1 cellular context compared by ENCODE assay signal in genomic region chr21:46022551-46023107, GRCh38.
A peak's percentile ranks its signal among the peaks of the same experiment; 100 is the strongest.
TF ChIP-seq lines count a peak whose summit lies in the region.

No MANE protein-coding gene starts in this region.

TF ChIP-seq in K562, 482 proteins besides CTCF, POLR2A, EP300 and RAD21 (continued from another document):
- TF ChIP-seq, protein P1, sequence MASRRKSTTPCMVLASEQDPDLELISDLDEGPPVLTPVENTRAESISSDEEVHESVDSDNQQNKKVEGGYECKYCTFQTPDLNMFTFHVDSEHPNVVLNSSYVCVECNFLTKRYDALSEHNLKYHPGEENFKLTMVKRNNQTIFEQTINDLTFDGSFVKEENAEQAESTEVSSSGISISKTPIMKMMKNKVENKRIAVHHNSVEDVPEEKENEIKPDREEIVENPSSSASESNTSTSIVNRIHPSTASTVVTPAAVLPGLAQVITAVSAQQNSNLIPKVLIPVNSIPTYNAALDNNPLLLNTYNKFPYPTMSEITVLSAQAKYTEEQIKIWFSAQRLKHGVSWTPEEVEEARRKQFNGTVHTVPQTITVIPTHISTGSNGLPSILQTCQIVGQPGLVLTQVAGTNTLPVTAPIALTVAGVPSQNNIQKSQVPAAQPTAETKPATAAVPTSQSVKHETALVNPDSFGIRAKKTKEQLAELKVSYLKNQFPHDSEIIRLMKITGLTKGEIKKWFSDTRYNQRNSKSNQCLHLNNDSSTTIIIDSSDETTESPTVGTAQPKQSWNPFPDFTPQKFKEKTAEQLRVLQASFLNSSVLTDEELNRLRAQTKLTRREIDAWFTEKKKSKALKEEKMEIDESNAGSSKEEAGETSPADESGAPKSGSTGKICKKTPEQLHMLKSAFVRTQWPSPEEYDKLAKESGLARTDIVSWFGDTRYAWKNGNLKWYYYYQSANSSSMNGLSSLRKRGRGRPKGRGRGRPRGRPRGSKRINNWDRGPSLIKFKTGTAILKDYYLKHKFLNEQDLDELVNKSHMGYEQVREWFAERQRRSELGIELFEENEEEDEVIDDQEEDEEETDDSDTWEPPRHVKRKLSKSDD (conservative IDR thresholded peaks at IDR 0.05; ENCODE audit: low read length): no peak
- TF ChIP-seq POLR2B (IDR thresholded peaks at IDR 0.05; ENCODE audit: low read depth, partially characterized antibody): peak; percentile 32
- TF ChIP-seq ATF3 (IDR thresholded peaks at IDR 0.05): no peak
- 0 out of 2 replicates have a peak, but pooled peaks have one; percentile 45 for TF ChIP-seq ATF3 (CRISPR knock-in tag; conservative IDR thresholded peaks at IDR 0.05)
- TF ChIP-seq ELF1 (tag; IDR thresholded peaks at IDR 0.05): no peak
- TF ChIP-seq, protein P2, sequence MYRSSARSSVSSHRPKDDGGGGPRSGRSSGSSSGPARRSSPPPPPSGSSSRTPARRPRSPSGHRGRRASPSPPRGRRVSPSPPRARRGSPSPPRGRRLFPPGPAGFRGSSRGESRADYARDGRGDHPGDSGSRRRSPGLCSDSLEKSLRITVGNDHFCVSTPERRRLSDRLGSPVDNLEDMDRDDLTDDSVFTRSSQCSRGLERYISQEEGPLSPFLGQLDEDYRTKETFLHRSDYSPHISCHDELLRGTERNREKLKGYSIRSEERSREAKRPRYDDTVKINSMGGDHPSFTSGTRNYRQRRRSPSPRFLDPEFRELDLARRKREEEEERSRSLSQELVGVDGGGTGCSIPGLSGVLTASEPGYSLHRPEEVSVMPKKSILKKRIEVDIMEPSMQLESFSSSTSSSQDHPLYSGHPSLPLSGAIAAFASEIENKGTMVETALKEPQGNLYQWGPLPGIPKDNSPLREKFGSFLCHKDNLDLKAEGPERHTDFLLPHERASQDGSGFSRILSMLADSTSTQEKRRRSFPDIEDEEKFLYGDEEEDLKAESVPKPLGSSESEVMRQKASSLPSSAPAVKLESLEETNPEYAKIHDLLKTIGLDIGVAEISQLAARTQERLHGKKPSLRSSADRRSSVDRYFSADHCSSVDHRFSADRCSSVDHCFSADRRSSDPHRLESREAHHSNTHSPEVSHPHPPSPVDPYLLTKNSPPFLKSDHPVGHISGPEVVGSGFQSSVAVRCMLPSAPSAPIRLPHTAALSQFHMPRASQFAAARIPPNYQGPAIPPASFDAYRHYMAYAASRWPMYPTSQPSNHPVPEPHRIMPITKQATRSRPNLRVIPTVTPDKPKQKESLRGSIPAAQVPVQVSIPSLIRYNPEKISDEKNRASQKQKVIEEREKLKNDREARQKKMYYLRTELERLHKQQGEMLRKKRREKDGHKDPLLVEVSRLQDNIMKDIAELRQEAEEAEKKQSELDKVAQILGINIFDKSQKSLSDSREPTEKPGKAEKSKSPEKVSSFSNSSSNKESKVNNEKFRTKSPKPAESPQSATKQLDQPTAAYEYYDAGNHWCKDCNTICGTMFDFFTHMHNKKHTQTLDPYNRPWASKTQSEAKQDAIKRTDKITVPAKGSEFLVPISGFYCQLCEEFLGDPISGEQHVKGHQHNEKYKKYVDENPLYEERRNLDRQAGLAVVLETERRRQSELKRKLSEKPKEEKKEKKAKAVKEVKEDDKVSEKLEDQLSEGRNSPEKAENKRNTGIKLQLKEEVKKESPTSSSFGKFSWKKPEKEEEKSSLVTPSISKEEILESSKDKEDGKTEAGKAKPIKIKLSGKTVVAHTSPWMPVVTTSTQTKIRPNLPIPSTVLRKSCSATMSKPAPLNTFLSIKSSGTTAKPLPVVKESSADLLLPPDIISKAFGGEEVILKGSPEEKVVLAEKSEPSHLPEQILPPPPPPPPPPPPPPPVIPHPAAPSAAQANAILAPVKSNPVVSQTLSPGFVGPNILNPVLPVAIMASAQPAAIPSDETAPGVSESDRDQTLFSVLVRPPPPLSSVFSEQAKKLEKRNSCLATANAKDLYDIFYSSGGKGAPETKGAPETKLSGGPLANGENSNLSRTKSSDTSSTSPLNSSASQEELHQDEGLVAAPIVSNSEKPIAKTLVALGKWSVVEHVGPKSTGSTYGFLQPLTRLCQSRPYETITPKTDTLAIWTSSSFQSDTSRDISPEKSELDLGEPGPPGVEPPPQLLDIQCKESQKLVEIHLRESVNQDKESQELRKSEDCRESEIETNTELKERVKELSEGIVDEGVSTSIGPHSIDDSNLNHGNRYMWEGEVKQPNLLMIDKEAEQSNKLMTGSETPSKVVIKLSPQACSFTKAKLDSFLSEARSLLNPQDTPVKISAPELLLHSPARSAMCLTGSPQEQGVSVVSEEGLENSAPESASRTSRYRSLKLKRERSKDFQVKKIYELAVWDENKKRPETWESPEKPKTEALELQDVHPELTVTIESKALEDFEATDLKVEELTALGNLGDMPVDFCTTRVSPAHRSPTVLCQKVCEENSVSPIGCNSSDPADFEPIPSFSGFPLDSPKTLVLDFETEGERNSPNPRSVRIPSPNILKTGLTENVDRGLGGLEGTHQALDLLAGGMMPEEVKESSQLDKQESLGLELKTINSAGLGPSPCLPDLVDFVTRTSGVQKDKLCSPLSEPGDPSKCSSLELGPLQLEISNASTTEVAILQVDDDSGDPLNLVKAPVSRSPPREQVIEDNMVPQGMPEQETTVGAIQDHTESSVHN (IDR thresholded peaks at IDR 0.05; ENCODE audit: borderline replicate concordance in 1 of 2, low read depth in 1 of 2): 0 out of 4 replicates have a peak, but pooled peaks of 1 of the 2 experiments have one; percentile 37
- TF ChIP-seq TRIM28 (IDR thresholded peaks at IDR 0.05): no peak
- no peak for TF ChIP-seq U2AF2 (optimal IDR thresholded peaks at IDR 0.05; ENCODE audit: low read depth, low read length)
- TF ChIP-seq ZBTB7A (IDR thresholded peaks at IDR 0.05; ENCODE audit: borderline replicate concordance, control insufficient read depth, low read depth, low read length): no peak
- no peak for TF ChIP-seq ZNF121 (CRISPR knock-in tag; conservative IDR thresholded peaks at IDR 0.05)
- TF ChIP-seq ASH1L (IDR thresholded peaks at IDR 0.05; ENCODE audit: borderline replicate concordance, low read depth, partially characterized antibody): peak; percentile 80
- TF ChIP-seq BRD4 (IDR thresholded peaks at IDR 0.05): no peak
- 0 out of 2 replicates have a peak, but pooled peaks have one; percentile 52 for TF ChIP-seq ZNF232 (CRISPR knock-in tag; IDR thresholded peaks at IDR 0.05)
- TF ChIP-seq NFYB (IDR thresholded peaks at IDR 0.05; ENCODE audit: extremely low read depth, insufficient read length): peak; percentile 88
- TF ChIP-seq PHF8 (IDR thresholded peaks at IDR 0.05; ENCODE audit: borderline replicate concordance, low read length): peak; percentile 47; the same call in 1 of the 2 replicates
- peak; percentile 16 for TF ChIP-seq RBBP5 (IDR thresholded peaks at IDR 0.05; ENCODE audit: borderline replicate concordance, insufficient read depth, low read length, poor library complexity, severe bottlenecking)
- no peak for TF ChIP-seq NCOA4 (IDR thresholded peaks at IDR 0.05; ENCODE audit: partially characterized antibody)
- peak; percentile 8; the same call in 1 of the 2 replicates for TF ChIP-seq JUN (IDR thresholded peaks at IDR 0.05; ENCODE audit: borderline replicate concordance, low read depth, low read length)
- TF ChIP-seq JUN (CRISPR knock-in tag; IDR thresholded peaks at IDR 0.05; ENCODE audit: borderline replicate concordance): no peak
- TF ChIP-seq ZNF239 (CRISPR knock-in tag; IDR thresholded peaks at IDR 0.05): no peak
- TF ChIP-seq MTA3 (IDR thresholded peaks at IDR 0.05; ENCODE audit: borderline replicate concordance): peak; percentile 58; the same call in 1 of the 2 replicates
- TF ChIP-seq NBN (IDR thresholded peaks at IDR 0.05; ENCODE audit: low read depth): no peak
- peak; percentile 83 for TF ChIP-seq RBFOX2 (IDR thresholded peaks at IDR 0.05; ENCODE audit: low read depth, low read length)
- no peak for TF ChIP-seq ZNF165 (CRISPR knock-in tag; IDR thresholded peaks at IDR 0.05; ENCODE audit: borderline replicate concordance)
- peak; percentile 77; the same call in 1 of the 2 replicates for TF ChIP-seq TFAP4 (CRISPR knock-in tag; IDR thresholded peaks at IDR 0.05; ENCODE audit: borderline replicate concordance)
- TF ChIP-seq CBFA2T3 (IDR thresholded peaks at IDR 0.05): no peak
- TF ChIP-seq CTBP1 (IDR thresholded peaks at IDR 0.05; ENCODE audit: borderline replicate concordance): peak; percentile 50; the same call in 1 of the 2 replicates
TF ChIP-seq in K562: peak in this region for 47.
